In the genomic region with DNA sequence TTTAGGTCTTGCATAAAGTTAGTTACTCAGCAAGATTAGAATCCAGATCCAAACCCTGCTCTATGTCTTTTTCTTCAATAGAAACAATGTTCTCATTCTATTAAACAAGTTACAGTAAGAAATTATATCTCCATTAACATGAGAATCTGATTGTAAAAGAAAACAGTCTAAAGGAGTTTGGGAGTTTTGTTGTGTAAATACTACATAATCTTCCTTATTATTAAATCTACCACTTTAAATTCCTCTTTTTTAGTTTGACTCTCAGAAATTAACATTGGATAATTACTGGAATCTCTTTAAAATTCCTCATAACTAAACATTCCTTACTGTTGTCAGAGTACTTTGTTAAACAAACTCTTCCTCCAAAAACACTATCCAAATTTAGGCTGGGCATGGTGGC, we compare ENCODE assay signal across 18 cellular contexts.
"Had no signal": no experiment of that assay in that cellular context is flagged by ENCODE, and none has a peak within 500 bp of the region (broad histone marks: within the 10 kb centered on the region; RNA-seq: fewer than 3 reads in every experiment).

No MANE protein-coding gene starts in this region.

- H3K27ac ChIP-seq: vagina had no signal

- H3K4me3 ChIP-seq: body of pancreas had no signal

- ATAC-seq: activated CD8-positive, alpha-beta T cell treated with anti-CD3 and anti-CD28 coated beads, Interleukin-2, amount 10 ng/mL, durations not matched to agents 7 days and 5 days; body of pancreas; heart left ventricle; pancreas had no signal

- H3K9me3 Mint-ChIP-seq: activated CD4-positive, alpha-beta T cell treated with anti-CD3 and anti-CD28 coated beads, Interleukin-2, amount 10 ng/mL, durations not matched to agents 24 days and 14 days; central memory CD8-positive, alpha-beta T cell had no signal

- H3K27me3 ChIP-seq: body of pancreas, heart left ventricle, pancreas, tibial artery, vagina had no signal

- H3K4me1 Mint-ChIP-seq: central memory CD8-positive, alpha-beta T cell had no signal

- H3K4me3 Mint-ChIP-seq: activated CD4-positive, alpha-beta T cell treated with anti-CD3 and anti-CD28 coated beads, Interleukin-2, amount 10 ng/mL, durations not matched to agents 24 days and 14 days; central memory CD8-positive, alpha-beta T cell had no signal

- DNase-seq: activated CD4-positive, alpha-beta T cell treated with anti-CD3 and anti-CD28 coated beads, Interleukin-2, amount 10 ng/mL, durations not matched to agents 24 days and 14 days; activated CD4-positive, CD25-positive, alpha-beta regulatory T cell; activated CD8-positive, alpha-beta memory T cell treated with anti-CD3 and anti-CD28 coated beads, Interleukin-2, amount 50 U/mL, for 4 hours; activated CD8-positive, alpha-beta T cell treated with anti-CD3 and anti-CD28 coated beads, Interleukin-2, amount 10 ng/mL, durations not matched to agents 7 days and 5 days; activated gamma-delta T cell treated with Interleukin-2 at 50 U/mL for 16 hours; activated T-cell treated with anti-CD3 and anti-CD28 coated beads, Interleukin-2, amount 50 U/mL, for 48 hours; amygdala; body of pancreas; effector CD8-positive, alpha-beta T cell; heart left ventricle; pancreas; retina; stimulated activated CD4-positive, alpha-beta T cell treated with anti-CD3 and anti-CD28 coated beads, Interleukin-4, amount 100 ng/mL, for 24 hours; stimulated activated naive CD4-positive, alpha-beta T cell; tibial artery had no signal

- H3K9me3 ChIP-seq: body of pancreas, heart left ventricle, pancreas, tibial artery, vagina had no signal

- H3K36me3 ChIP-seq: heart left ventricle, pancreas, tibial artery, vagina had no signal

- H3K36me3 Mint-ChIP-seq: activated naive CD8-positive, alpha-beta T cell had no signal

- H3K27ac Mint-ChIP-seq: activated CD4-positive, alpha-beta T cell treated with anti-CD3 and anti-CD28 coated beads, Interleukin-2, amount 10 ng/mL, durations not matched to agents 24 days and 14 days; activated CD8-positive, alpha-beta T cell treated with anti-CD3 and anti-CD28 coated beads, Interleukin-2, amount 10 ng/mL, durations not matched to agents 7 days and 5 days; activated naive CD8-positive, alpha-beta T cell had no signal
